Comparison of ENCODE assay signal across 20 cellular contexts in the genomic region with DNA sequence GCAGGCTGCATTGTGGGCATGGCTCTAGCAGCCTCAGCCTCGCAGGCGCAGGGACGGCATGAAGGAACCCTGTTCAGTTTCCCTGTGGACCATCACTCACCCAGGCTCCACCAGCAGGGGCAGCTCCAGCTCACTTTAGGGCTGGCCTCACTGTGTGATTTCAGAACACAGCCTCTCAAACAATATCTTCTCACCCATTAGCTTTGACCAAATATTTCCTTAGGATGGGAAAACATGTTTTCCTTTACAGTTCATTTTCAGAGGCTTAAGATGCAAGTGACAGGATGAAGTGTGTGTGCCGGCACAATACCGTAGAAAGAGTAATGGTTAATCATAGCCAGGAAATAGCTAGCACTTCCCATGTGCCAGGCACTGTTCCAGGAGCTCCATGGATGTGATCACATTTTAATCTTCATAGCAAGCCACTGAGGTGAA. TPM values are rescaled to one million over a fixed set of nuclear protein-coding genes. Genes with fewer than 3 reads are reported as not detected.
DNase-seq lines count a peak whose midpoint lies in the region; ATAC-seq and TF ChIP-seq lines count a peak whose summit lies in the region.
"Had no signal": no experiment of that assay in that cellular context is flagged by ENCODE, and none has a peak within 500 bp of the region (broad histone marks: within the 10 kb centered on the region; RNA-seq: fewer than 3 reads in every experiment).

No MANE protein-coding gene starts in this region.

- DNase-seq in cardiac muscle cell (ENCODE audit: low read depth in 1 of 2, low spot score in 1 of 2) = peak in 1 of 2 donors; percentile 48
- no peak for DNase-seq in left ventricle myocardium superior
- peak; percentile 15 for DNase-seq in amniotic epithelial cell (ENCODE audit: low read depth)
- peak; percentile 50 for DNase-seq in fibroblast of the aortic adventitia (ENCODE audit: low read depth)
- no peak for DNase-seq in type B pancreatic cell (ENCODE audit: extremely low spot score, unreplicated experiment)
- DNase-seq in activated effector memory CD4-positive, alpha-beta T cell treated with anti-CD3 and anti-CD28 coated beads, Interleukin-2, amount 50 U/mL, for 16 hours = no peak
- no peak for DNase-seq in NCI-H526 (lab: John Stamatoyannopoulos, UW)
- DNase-seq in caudate nucleus (lab: John Stamatoyannopoulos, UW) = no peak
- DNase-seq: 8988T; activated CD4-positive, alpha-beta T cell treated with anti-CD3 and anti-CD28 coated beads, Interleukin-2, amount 50 U/mL, for 4 hours; activated naive CD8-positive, alpha-beta T cell treated with anti-CD3 and anti-CD28 coated beads, Interleukin-2, amount 10 ng/mL, durations not matched to agents 7 days and 5 days; activated T-cell treated with anti-CD3 and anti-CD28 coated beads, Interleukin-2, amount 50 U/mL, for 4 hours; Kasumi-1; NCI-H1436; NCI-H345; SIG-M5; spleen; transverse colon had no signal

- no peak overlapping the region for H3K4me3 ChIP-seq in cardiac muscle cell
- no peak overlapping the region for H3K4me3 ChIP-seq in fibroblast of the aortic adventitia (ENCODE audit: low read depth, low read length)
- H3K4me3 ChIP-seq: spleen, transverse colon had no signal

- no peaks in the 10 kb centered on the region for H3K27me3 Mint-ChIP-seq in type B pancreatic cell
- H3K27me3 Mint-ChIP-seq: activated naive CD8-positive, alpha-beta T cell treated with anti-CD3 and anti-CD28 coated beads, Interleukin-2, amount 10 ng/mL, durations not matched to agents 7 days and 5 days; stimulated activated memory B cell treated with anti-CD40 and anti-IgM and Interleukin-4, amounts not matched to agents 10 μg/mL and 1 μg/mL and 100 μg/mL, for 72 hours had no signal

- H3K27ac Mint-ChIP-seq in type B pancreatic cell = no peak overlapping the region
- H3K27ac Mint-ChIP-seq: activated naive CD8-positive, alpha-beta T cell treated with anti-CD3 and anti-CD28 coated beads, Interleukin-2, amount 10 ng/mL, durations not matched to agents 7 days and 5 days; stimulated activated memory B cell treated with anti-CD40 and anti-IgM and Interleukin-4, amounts not matched to agents 10 μg/mL and 1 μg/mL and 100 μg/mL, for 72 hours had no signal

- intact Hi-C loops in left ventricle myocardium superior (cut with micrococcal nuclease) = no loop called here

- H3K4me1 Mint-ChIP-seq in type B pancreatic cell (ENCODE audit: unreplicated experiment) = peaks cover 19% of the 10 kb centered on the region
- H3K4me1 Mint-ChIP-seq: activated naive CD8-positive, alpha-beta T cell treated with anti-CD3 and anti-CD28 coated beads, Interleukin-2, amount 10 ng/mL, durations not matched to agents 7 days and 5 days had no signal

- H3K36me3 ChIP-seq in cardiac muscle cell = peaks cover 7% of the 10 kb centered on the region

- no peaks in the 10 kb centered on the region for H3K9me3 Mint-ChIP-seq in type B pancreatic cell
- H3K9me3 Mint-ChIP-seq: activated naive CD8-positive, alpha-beta T cell treated with anti-CD3 and anti-CD28 coated beads, Interleukin-2, amount 10 ng/mL, durations not matched to agents 7 days and 5 days; activated T-cell treated with anti-CD3 and anti-CD28 coated beads, Interleukin-2, amount 50 U/mL, for 4 hours; stimulated activated memory B cell treated with anti-CD40 and anti-IgM and Interleukin-4, amounts not matched to agents 10 μg/mL and 1 μg/mL and 100 μg/mL, for 72 hours had no signal

- no peaks in the 10 kb centered on the region for H3K4me1 ChIP-seq in cardiac muscle cell (ENCODE audit: low read depth)
- H3K4me1 ChIP-seq: parathyroid adenoma, spleen, transverse colon had no signal

- H3K4me3 Mint-ChIP-seq in type B pancreatic cell = no peak overlapping the region
- H3K4me3 Mint-ChIP-seq: activated naive CD8-positive, alpha-beta T cell treated with anti-CD3 and anti-CD28 coated beads, Interleukin-2, amount 10 ng/mL, durations not matched to agents 7 days and 5 days; activated T-cell treated with anti-CD3 and anti-CD28 coated beads, Interleukin-2, amount 50 U/mL, for 4 hours; stimulated activated memory B cell treated with anti-CD40 and anti-IgM and Interleukin-4, amounts not matched to agents 10 μg/mL and 1 μg/mL and 100 μg/mL, for 72 hours had no signal

- H3K27me3 ChIP-seq in cardiac muscle cell = no peaks in the 10 kb centered on the region
- H3K27me3 ChIP-seq: spleen, transverse colon had no signal

- no peak for ATAC-seq in left ventricle myocardium superior
- ATAC-seq: activated T-cell treated with anti-CD3 and anti-CD28 coated beads, Interleukin-2, amount 50 U/mL, for 4 hours; stimulated activated memory B cell treated with anti-CD40 and anti-IgM and Interleukin-4, amounts not matched to agents 10 μg/mL and 1 μg/mL and 100 μg/mL, for 72 hours had no signal

- H3K9me3 ChIP-seq in cardiac muscle cell (ENCODE audit: low read depth) = no peaks in the 10 kb centered on the region
- H3K9me3 ChIP-seq: spleen, transverse colon had no signal

- TF ChIP-seq CTCF in cardiac muscle cell (IDR thresholded peaks at IDR 0.05; ENCODE audit: low read depth, low read length) = peak; percentile 39
- TF ChIP-seq CTCF in fibroblast of the aortic adventitia (IDR thresholded peaks at IDR 0.05; ENCODE audit: insufficient read depth, low read length) = peak; percentile 47
- TF ChIP-seq CTCF in type B pancreatic cell (conservative IDR thresholded peaks at IDR 0.05) = peak; percentile 31

- peaks cover 7% of the 10 kb centered on the region for H3K36me3 Mint-ChIP-seq in type B pancreatic cell

- H3K27ac ChIP-seq in cardiac muscle cell (no peak overlapping the region), caudate nucleus (ENCODE audit: low read depth, low read length) (no peak overlapping the region)
- H3K27ac ChIP-seq: parathyroid adenoma, spleen, transverse colon had no signal

RNA-seq across cellular contexts. Expression of gene LANCL2, which starts 58.2 kb away (rescaled TPM):
- 13.8 and 21.7 TPM in 2 replicates for total RNA-seq in cardiac muscle cell
- 12.1 and 18.8 TPM in 2 replicates for polyA plus RNA-seq in cardiac muscle cell
- total RNA-seq in left ventricle myocardium superior = 8.4 TPM
- total RNA-seq in fibroblast of the aortic adventitia (ENCODE audit: low replicate concordance) = 14.6 and 27.3 TPM in 2 replicates
- 11.6 and 14.2 TPM in 2 replicates for total RNA-seq in type B pancreatic cell (ENCODE audit: low replicate concordance)

Comparison
In these comparisons a context has a peak if more than half of its experiments do, and no peak if none do; other contexts are left out.
1. DNase-seq: peak in amniotic epithelial cell (single experiment) and fibroblast of the aortic adventitia (single experiment); none in left ventricle myocardium superior (single experiment), type B pancreatic cell (single experiment), activated effector memory CD4-positive, alpha-beta T cell treated with anti-CD3 and anti-CD28 coated beads, Interleukin-2, amount 50 U/mL, for 16 hours (single experiment), NCI-H526 (0 of 2) and caudate nucleus (0 of 61).
2. Peak in every context shown above with its lines, with median percentiles within 50 percentile points of each other: CTCF ChIP-seq.